21 cellular contexts compared by ENCODE assay signal in genomic region chr2:69089244-69089643, GRCh38.
DNase-seq lines count a peak whose midpoint lies in the region; ATAC-seq and TF ChIP-seq lines count a peak whose summit lies in the region.
"Had no signal": no experiment of that assay in that cellular context is flagged by ENCODE, and none has a peak within 500 bp of the region (broad histone marks: within the 10 kb centered on the region; RNA-seq: fewer than 3 reads in every experiment).

No MANE protein-coding gene starts in this region.

- H3K27me3 ChIP-seq in ascending aorta, result no peaks in the 10 kb centered on the region
- H3K27me3 ChIP-seq: testis had no signal

- H3K27ac ChIP-seq in ascending aorta, result peak overlapping the region; percentile 59 to 77
- H3K27ac ChIP-seq: testis had no signal

- peaks cover 4 to 27% of the 10 kb centered on the region in 2 donors for H3K4me1 ChIP-seq in ascending aorta
- H3K4me1 ChIP-seq: testis had no signal

- H3K9me3 ChIP-seq in ascending aorta, result no peaks in the 10 kb centered on the region
- H3K9me3 ChIP-seq: SK-N-SH, testis had no signal

- intact Hi-C loops in ascending aorta (cut with DNase I) (no loop called here), sciatic nerve (cut with DNase I) (no loop called here)

- TF ChIP-seq CTCF in AG09319 (IDR thresholded peaks at IDR 0.05; ENCODE audit: low read depth, low read length), result no peak
- TF ChIP-seq CTCF in ascending aorta (IDR thresholded peaks at IDR 0.05), result no peak
- no peak for TF ChIP-seq CTCF in fibroblast of pulmonary artery (IDR thresholded peaks at IDR 0.05; ENCODE audit: low read length, missing control alignments)

- peaks cover 11 to 16% of the 10 kb centered on the region in 2 donors for H3K36me3 ChIP-seq in ascending aorta

- peak; percentile 48 for DNase-seq in AG09319 (ENCODE audit: extremely low read depth, low read depth)
- DNase-seq in ascending aorta (ENCODE audit: low spot score in 2 of 2), result no peak
- peak; percentile 68 for DNase-seq in fibroblast of pulmonary artery (ENCODE audit: low read depth)
- no peak for DNase-seq in sciatic nerve (ENCODE audit: low spot score)
- no peak for DNase-seq in nucleus accumbens (lab: John Stamatoyannopoulos, UW)
- DNase-seq: activated CD4-positive, alpha-beta T cell treated with anti-CD3 and anti-CD28 coated beads, Interleukin-2, amount 50 U/mL, for 4 hours; activated CD8-positive, alpha-beta memory T cell treated with anti-CD3 and anti-CD28 coated beads, Interleukin-2, amount 50 U/mL, for 4 hours; activated naive CD4-positive, alpha-beta T cell treated with anti-CD3 and anti-CD28 coated beads, Interleukin-2, amount 50 U/mL, for 16 hours; anterior cingulate cortex; CD4-positive, CD25-positive, alpha-beta regulatory T cell; NCI-H2029 treated with DMSO at 0.1 percent for 48 hours; NCI-H2227 treated with DMSO at 0.1 percent for 48 hours; SK-N-SH; stimulated activated CD4-positive, alpha-beta T cell treated with anti-CD3 and anti-CD28 coated beads, Interleukin-12 subunit alpha, Interleukin-12 subunit beta, amount 100 ng/mL, for 4 hours; stimulated activated CD4-positive, alpha-beta T cell treated with anti-CD3 and anti-CD28 coated beads, Interleukin-4, amount 100 ng/mL, for 24 hours; stimulated activated naive B cell treated with anti-CD40 and anti-IgM and Interleukin-4, amounts not matched to agents 10 μg/mL and 1 μg/mL and 100 μg/mL, for 72 hours; testis had no signal

- ATAC-seq in sciatic nerve (peak; percentile 18), GM19455 (IDR thresholded peaks at IDR 0.05; ENCODE audit: unreplicated experiment) (no peak), GM18873 (IDR thresholded peaks at IDR 0.05; ENCODE audit: low FRiP score, unreplicated experiment) (no peak), HG02759 (IDR thresholded peaks at IDR 0.05; ENCODE audit: unreplicated experiment) (no peak)
- ATAC-seq: stimulated activated naive B cell treated with anti-CD40 and anti-IgM and Interleukin-4, amounts not matched to agents 10 μg/mL and 1 μg/mL and 100 μg/mL, for 72 hours; WTC11 had no signal

- no peak overlapping the region for H3K4me3 ChIP-seq in ascending aorta
- H3K4me3 ChIP-seq in fibroblast of pulmonary artery (replicated peaks; ENCODE audit: low read depth, low read length), result no peak overlapping the region
- H3K4me3 ChIP-seq: testis had no signal

Comparison
In these comparisons a context has a peak if more than half of its experiments do, and no peak if none do; other contexts are left out.
1. DNase-seq: peak in AG09319 (single experiment) and fibroblast of pulmonary artery (single experiment); none in ascending aorta (0 of 2), sciatic nerve (single experiment) and nucleus accumbens (0 of 56).